18 cellular contexts compared by ENCODE assay signal in the genomic region with DNA sequence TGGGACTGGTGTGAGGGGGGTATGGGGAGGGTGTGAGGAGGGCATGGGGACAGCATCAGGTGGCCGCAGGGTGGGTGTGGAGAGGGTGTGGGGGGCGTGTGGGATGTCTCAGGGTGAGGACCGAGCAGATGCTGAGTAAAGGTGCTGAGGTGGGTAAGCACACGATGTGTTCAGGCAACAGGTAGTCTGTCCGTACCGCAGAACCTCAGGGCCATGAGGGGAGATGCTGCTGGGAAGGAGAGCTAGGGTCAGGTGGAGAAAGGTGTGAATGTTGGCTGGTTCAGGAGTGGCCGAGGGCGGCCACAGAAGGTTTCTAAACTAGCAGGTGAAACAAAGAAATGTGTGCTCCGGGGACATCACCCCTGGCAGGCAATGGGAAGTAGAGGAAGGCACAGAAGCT.
DNase-seq lines count a peak whose midpoint lies in the region; ATAC-seq and TF ChIP-seq lines count a peak whose summit lies in the region.
"Had no signal": no experiment of that assay in that cellular context is flagged by ENCODE, and none has a peak within 500 bp of the region (broad histone marks: within the 10 kb centered on the region; RNA-seq: fewer than 3 reads in every experiment).

No MANE protein-coding gene starts in this region.

- H3K36me3 ChIP-seq in esophagus muscularis mucosa, result no peaks in the 10 kb centered on the region

- no peaks in the 10 kb centered on the region for H3K9me3 ChIP-seq in esophagus muscularis mucosa

- DNase-seq in activated CD4-positive, CD25-positive, alpha-beta regulatory T cell treated with anti-CD3 and anti-CD28 coated beads, Interleukin-2, amount 50 U/mL, for 72 hours, result peak; percentile 6
- DNase-seq in activated CD4-positive, CD25-positive, alpha-beta regulatory T cell (lab: John Stamatoyannopoulos, UW), result no peak
- DNase-seq in activated CD8-positive, alpha-beta memory T cell treated with anti-CD3 and anti-CD28 coated beads, Interleukin-2, amount 50 U/mL, for 48 hours, result peak; percentile 13
- DNase-seq in natural killer cell (peak; percentile 0), esophagus muscularis mucosa (ENCODE audit: extremely low spot score) (no peak), T-cell (no peak)
- DNase-seq: AML-193, DMS79, HFFc6, KBM-7, NCI-H1105, NCI-H510A, NCI-H748 treated with DMSO at 0.1 percent for 48 hours had no signal

- TF ChIP-seq POLR2A in esophagus muscularis mucosa (IDR thresholded peaks at IDR 0.05; ENCODE audit: low read depth), result no peak

- TF ChIP-seq CTCF in natural killer cell (IDR thresholded peaks at IDR 0.05) (no peak), esophagus muscularis mucosa (IDR thresholded peaks at IDR 0.05) (no peak)

- H3K27ac Mint-ChIP-seq in natural killer cell (no peak overlapping the region), T-cell (no peak overlapping the region)
- no peak overlapping the region for H3K27ac Mint-ChIP-seq in stimulated activated memory B cell treated with anti-CD40 and anti-IgM and Interleukin-4, amounts not matched to agents 10 μg/mL and 1 μg/mL and 100 μg/mL, for 72 hours
- H3K27ac Mint-ChIP-seq: HFFc6 had no signal

- ATAC-seq in natural killer cell (no peak), T-cell (replicated peaks in 1 of 4) (no peak), GM18511 (IDR thresholded peaks at IDR 0.05; ENCODE audit: unreplicated experiment) (no peak)
- peak; percentile 44 for ATAC-seq in stimulated activated memory B cell treated with anti-CD40 and anti-IgM and Interleukin-4, amounts not matched to agents 10 μg/mL and 1 μg/mL and 100 μg/mL, for 72 hours
- ATAC-seq: HepG2 had no signal

- 92% methylated on average over 9 of the region's 9 CpGs for WGBS in esophagus muscularis mucosa

- TF ChIP-seq EP300 in esophagus muscularis mucosa (IDR thresholded peaks at IDR 0.05), result no peak

- no peak overlapping the region for H3K27ac ChIP-seq in esophagus muscularis mucosa (replicated peaks in 1 of 4)
- H3K27ac ChIP-seq: 22Rv1, C4-2B had no signal

- POLR2A ChIA-PET in T-cell (lab: Charles Lee), result no interaction called here

- H3K4me1 Mint-ChIP-seq in natural killer cell (no peaks in the 10 kb centered on the region), T-cell (no peaks in the 10 kb centered on the region)
- H3K4me1 Mint-ChIP-seq in stimulated activated memory B cell treated with anti-CD40 and anti-IgM and Interleukin-4, amounts not matched to agents 10 μg/mL and 1 μg/mL and 100 μg/mL, for 72 hours, result no peaks in the 10 kb centered on the region

- CTCF ChIA-PET in T-cell (lab: Charles Lee), result interaction anchor here in 1 of 2 donors (0.5 kb wide), 1 partner anchor 28 kb away, joined by 3 read pairs; no protein-coding TSS in a partner anchor

- no peaks in the 10 kb centered on the region for H3K36me3 Mint-ChIP-seq in natural killer cell
- H3K36me3 Mint-ChIP-seq in stimulated activated memory B cell treated with anti-CD40 and anti-IgM and Interleukin-4, amounts not matched to agents 10 μg/mL and 1 μg/mL and 100 μg/mL, for 72 hours, result no peaks in the 10 kb centered on the region
- H3K36me3 Mint-ChIP-seq in T-cell, result no peaks in the 10 kb centered on the region

- no peaks in the 10 kb centered on the region for H3K9me3 Mint-ChIP-seq in natural killer cell
- H3K9me3 Mint-ChIP-seq in stimulated activated memory B cell treated with anti-CD40 and anti-IgM and Interleukin-4, amounts not matched to agents 10 μg/mL and 1 μg/mL and 100 μg/mL, for 72 hours, result no peaks in the 10 kb centered on the region
- no peaks in the 10 kb centered on the region for H3K9me3 Mint-ChIP-seq in T-cell
- H3K9me3 Mint-ChIP-seq: HFFc6 had no signal

- H3K4me3 Mint-ChIP-seq in natural killer cell (no peak overlapping the region), T-cell (no peak overlapping the region)
- H3K4me3 Mint-ChIP-seq in stimulated activated memory B cell treated with anti-CD40 and anti-IgM and Interleukin-4, amounts not matched to agents 10 μg/mL and 1 μg/mL and 100 μg/mL, for 72 hours, result no peak overlapping the region
- H3K4me3 Mint-ChIP-seq: HFFc6 had no signal

- no peak overlapping the region for H3K4me3 ChIP-seq in esophagus muscularis mucosa

- H3K27me3 ChIP-seq in esophagus muscularis mucosa, result no peaks in the 10 kb centered on the region

- no peaks in the 10 kb centered on the region for H3K4me1 ChIP-seq in esophagus muscularis mucosa

- H3K27me3 Mint-ChIP-seq in natural killer cell (ENCODE audit: low read depth in 2 of 2), result peaks cover 0 to 16% of the 10 kb centered on the region in 2 donors
- H3K27me3 Mint-ChIP-seq in stimulated activated memory B cell treated with anti-CD40 and anti-IgM and Interleukin-4, amounts not matched to agents 10 μg/mL and 1 μg/mL and 100 μg/mL, for 72 hours, result peaks cover 2% of the 10 kb centered on the region
- peaks cover 1 to 5% of the 10 kb centered on the region in 2 donors for H3K27me3 Mint-ChIP-seq in T-cell

- intact Hi-C loops in natural killer cell (cut with micrococcal nuclease), result no loop called here
- intact Hi-C loops in esophagus muscularis mucosa (cut with DNase I), result no loop called here

Comparison
In these comparisons a context has a peak if more than half of its experiments do, and no peak if none do; other contexts are left out.
1. DNase-seq: peak in activated CD4-positive, CD25-positive, alpha-beta regulatory T cell treated with anti-CD3 and anti-CD28 coated beads, Interleukin-2, amount 50 U/mL, for 72 hours (single experiment), activated CD8-positive, alpha-beta memory T cell treated with anti-CD3 and anti-CD28 coated beads, Interleukin-2, amount 50 U/mL, for 48 hours (single experiment) and natural killer cell (single experiment); none in activated CD4-positive, CD25-positive, alpha-beta regulatory T cell (0 of 4), esophagus muscularis mucosa (single experiment) and T-cell (0 of 34).